In the genomic region with DNA sequence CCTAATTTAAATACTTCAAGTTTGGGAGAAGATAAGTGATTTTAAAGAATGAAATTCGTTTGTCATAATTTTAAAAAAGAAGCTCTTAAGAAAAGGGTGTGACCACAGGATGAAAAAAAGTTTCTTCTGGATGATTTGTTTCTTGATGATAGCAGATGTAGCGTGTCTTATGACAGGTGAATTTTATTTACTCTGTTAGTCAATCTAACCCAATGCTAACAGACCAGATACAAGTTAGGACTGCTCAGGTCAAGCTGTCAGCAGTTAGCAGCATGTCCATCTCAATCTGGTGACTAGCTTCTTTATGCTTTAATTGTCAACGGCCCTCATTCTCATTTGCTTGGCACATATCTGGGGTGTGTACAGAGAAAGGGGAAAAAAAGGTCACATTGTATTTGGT, we compare ENCODE assay signal across 22 cellular contexts.
A peak's percentile ranks its signal among the peaks of the same experiment; 100 is the strongest.
DNase-seq lines count a peak whose midpoint lies in the region; ATAC-seq and TF ChIP-seq lines count a peak whose summit lies in the region.
"Had no signal": no experiment of that assay in that cellular context is flagged by ENCODE, and none has a peak within 500 bp of the region (broad histone marks: within the 10 kb centered on the region; RNA-seq: fewer than 3 reads in every experiment).

No MANE protein-coding gene starts in this region.

- ATAC-seq in psoas muscle (no peak), GM21576 (IDR thresholded peaks at IDR 0.05; ENCODE audit: unreplicated experiment) (no peak), HG02973 (IDR thresholded peaks at IDR 0.05; ENCODE audit: unreplicated experiment) (no peak)
- ATAC-seq: activated T-helper 17 cell treated with anti-CD3 and anti-CD28 coated beads, Interleukin-2, amount 50 U/mL, for 72 hours; natural killer cell; T-helper 17 cell had no signal

- peaks cover 0 to 6% of the 10 kb centered on the region in 2 donors for H3K36me3 ChIP-seq in psoas muscle (ENCODE audit: insufficient read depth in 1 of 2, low read depth in 1 of 2)
- H3K36me3 ChIP-seq: tibial artery had no signal

- WGBS in psoas muscle, 3 donors = 62 to 70% (median 70%) methylated on average over 3 of the region's 3 CpGs

- peak overlapping the region; percentile 53 for H3K27ac ChIP-seq in psoas muscle
- H3K27ac ChIP-seq: SK-N-MC, tibial artery had no signal

- H3K4me3 ChIP-seq in cardiac fibroblast (replicated peaks in 1 of 2; ENCODE audit: low read depth in 2 of 2, low read length in 2 of 2) = no peak overlapping the region
- no peak overlapping the region for H3K4me3 ChIP-seq in psoas muscle
- H3K4me3 ChIP-seq: SK-N-MC, tibial artery had no signal

- DNase-seq in NCI-H2171 treated with DMSO at 0.1 percent for 48 hours (lab: John Stamatoyannopoulos, UW) (peak; percentile 75), NCI-H2171 (lab: John Stamatoyannopoulos, UW) (no peak), NCI-H526 treated with DMSO at 0.1 percent for 48 hours (lab: John Stamatoyannopoulos, UW) (peak; percentile 67), cardiac fibroblast (ENCODE audit: low read depth in 2 of 2) (peak; percentile 30 to 51), psoas muscle (no peak), erythroblast (lab: John Stamatoyannopoulos, UW) (no peak)
- DNase-seq: 8988T; activated CD4-positive, alpha-beta memory T cell treated with anti-CD3 and anti-CD28 coated beads, Interleukin-2, amount 10 ng/mL, durations not matched to agents 7 days and 5 days; activated CD4-positive, CD25-positive, alpha-beta regulatory T cell treated with anti-CD3 and anti-CD28 coated beads, Interleukin-2, amount 50 U/mL, for 72 hours; AML-193; CD8-positive, alpha-beta memory T cell; islet precursor cell; natural killer cell; NCI-H1436; occipital lobe; stimulated activated CD4-positive, alpha-beta T cell treated with anti-CD3 and anti-CD28 coated beads, Interleukin-2, amount 100 ng/mL, for 24 hours; T-helper 17 cell; tibial artery had no signal

- intact Hi-C loops in psoas muscle (cut with DNase I) = no loop called here

- no peak for TF ChIP-seq CTCF in cardiac fibroblast (IDR thresholded peaks at IDR 0.05; ENCODE audit: low read depth, low read length)
- no peak for TF ChIP-seq CTCF in psoas muscle (IDR thresholded peaks at IDR 0.05)

- H3K27me3 ChIP-seq in psoas muscle (ENCODE audit: insufficient read depth in 3 of 3, low read length in 2 of 3) = no peaks in the 10 kb centered on the region
- H3K27me3 ChIP-seq: tibial artery had no signal

- no peaks in the 10 kb centered on the region for H3K9me3 ChIP-seq in psoas muscle
- H3K9me3 ChIP-seq: tibial artery had no signal

- no peak for TF ChIP-seq POLR2A in erythroblast (IDR thresholded peaks at IDR 0.05; ENCODE audit: low read length)

- no peaks in the 10 kb centered on the region for H3K4me1 ChIP-seq in psoas muscle
- H3K4me1 ChIP-seq: tibial artery had no signal

Comparison
In these comparisons a context has a peak if more than half of its experiments do, and no peak if none do; other contexts are left out.
1. DNase-seq: peak in NCI-H2171 treated with DMSO at 0.1 percent for 48 hours (single experiment), NCI-H526 treated with DMSO at 0.1 percent for 48 hours (single experiment) and cardiac fibroblast (2 of 2); none in NCI-H2171 (single experiment), psoas muscle (0 of 2) and erythroblast (0 of 2).